Comparison of ENCODE assay signal across 1 cellular context in the genomic region with DNA sequence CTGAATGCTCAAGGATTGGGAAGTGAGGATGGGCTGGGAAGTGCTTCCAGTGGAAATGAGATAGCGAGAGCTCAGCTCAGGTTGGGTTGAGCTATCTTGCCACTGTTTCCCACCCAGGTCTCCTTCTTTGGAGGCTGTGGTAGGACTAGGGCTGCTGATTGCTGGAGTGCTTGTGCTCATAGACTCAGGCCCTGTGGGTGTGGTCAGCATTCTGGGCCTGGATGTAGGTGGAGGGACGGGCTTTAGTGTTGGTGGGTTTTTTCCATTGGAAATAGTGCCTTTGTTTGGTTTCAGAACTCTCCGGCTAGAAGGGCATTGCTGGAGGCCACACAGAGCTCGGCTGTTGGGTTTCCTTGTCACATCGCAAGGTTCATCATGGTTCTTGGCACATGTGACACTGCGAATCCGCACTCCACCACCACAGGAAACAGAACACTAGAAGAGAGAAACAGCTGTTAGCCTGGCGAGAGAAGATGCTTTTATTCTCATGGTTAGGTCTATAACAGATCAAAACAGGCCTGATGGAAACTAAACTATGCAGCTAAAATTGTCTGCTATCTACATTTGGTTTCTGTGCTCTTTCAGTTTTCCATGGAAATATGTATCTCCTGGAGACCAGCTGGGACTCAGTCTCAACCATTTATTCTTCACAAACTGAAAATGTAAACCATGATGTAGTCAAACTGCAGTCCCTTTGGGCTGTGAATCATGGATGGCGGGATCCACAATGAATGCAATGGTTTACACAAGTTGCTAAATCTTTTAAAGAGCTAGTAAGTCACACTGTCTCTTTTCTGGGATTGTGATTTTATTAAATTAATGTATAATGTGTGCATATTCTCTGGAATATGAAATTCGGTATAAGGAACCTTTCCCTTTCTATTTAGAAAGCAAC.
TF ChIP-seq lines count a peak whose summit lies in the region.

No MANE protein-coding gene starts in this region.

TF ChIP-seq in SK-N-SH treated with all-trans-retinoic acid at 6 μM for 48 hours, 23 proteins besides CTCF, POLR2A, EP300 and RAD21 (continued from another document):
- TF ChIP-seq, protein P1, sequence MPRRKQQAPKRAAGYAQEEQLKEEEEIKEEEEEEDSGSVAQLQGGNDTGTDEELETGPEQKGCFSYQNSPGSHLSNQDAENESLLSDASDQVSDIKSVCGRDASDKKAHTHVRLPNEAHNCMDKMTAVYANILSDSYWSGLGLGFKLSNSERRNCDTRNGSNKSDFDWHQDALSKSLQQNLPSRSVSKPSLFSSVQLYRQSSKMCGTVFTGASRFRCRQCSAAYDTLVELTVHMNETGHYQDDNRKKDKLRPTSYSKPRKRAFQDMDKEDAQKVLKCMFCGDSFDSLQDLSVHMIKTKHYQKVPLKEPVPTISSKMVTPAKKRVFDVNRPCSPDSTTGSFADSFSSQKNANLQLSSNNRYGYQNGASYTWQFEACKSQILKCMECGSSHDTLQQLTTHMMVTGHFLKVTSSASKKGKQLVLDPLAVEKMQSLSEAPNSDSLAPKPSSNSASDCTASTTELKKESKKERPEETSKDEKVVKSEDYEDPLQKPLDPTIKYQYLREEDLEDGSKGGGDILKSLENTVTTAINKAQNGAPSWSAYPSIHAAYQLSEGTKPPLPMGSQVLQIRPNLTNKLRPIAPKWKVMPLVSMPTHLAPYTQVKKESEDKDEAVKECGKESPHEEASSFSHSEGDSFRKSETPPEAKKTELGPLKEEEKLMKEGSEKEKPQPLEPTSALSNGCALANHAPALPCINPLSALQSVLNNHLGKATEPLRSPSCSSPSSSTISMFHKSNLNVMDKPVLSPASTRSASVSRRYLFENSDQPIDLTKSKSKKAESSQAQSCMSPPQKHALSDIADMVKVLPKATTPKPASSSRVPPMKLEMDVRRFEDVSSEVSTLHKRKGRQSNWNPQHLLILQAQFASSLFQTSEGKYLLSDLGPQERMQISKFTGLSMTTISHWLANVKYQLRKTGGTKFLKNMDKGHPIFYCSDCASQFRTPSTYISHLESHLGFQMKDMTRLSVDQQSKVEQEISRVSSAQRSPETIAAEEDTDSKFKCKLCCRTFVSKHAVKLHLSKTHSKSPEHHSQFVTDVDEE (CRISPR knock-in tag; IDR thresholded peaks at IDR 0.05) = no peak
- TF ChIP-seq ARNTL (CRISPR knock-in tag; IDR thresholded peaks at IDR 0.05; ENCODE audit: borderline replicate concordance, low read depth) (no peak), PPARA (CRISPR knock-in tag; IDR thresholded peaks at IDR 0.05; ENCODE audit: borderline replicate concordance) (no peak), ISL1 (CRISPR knock-in tag; IDR thresholded peaks at IDR 0.05) (no peak), SNAI2 (CRISPR knock-in tag; IDR thresholded peaks at IDR 0.05) (no peak), OSR1 (CRISPR knock-in tag; IDR thresholded peaks at IDR 0.05) (no peak), ZFP3 (CRISPR knock-in tag; IDR thresholded peaks at IDR 0.05) (no peak), ESRRG (CRISPR knock-in tag; IDR thresholded peaks at IDR 0.05) (no peak)
